Comparison of ENCODE assay signal across 13 cellular contexts in the genomic region with DNA sequence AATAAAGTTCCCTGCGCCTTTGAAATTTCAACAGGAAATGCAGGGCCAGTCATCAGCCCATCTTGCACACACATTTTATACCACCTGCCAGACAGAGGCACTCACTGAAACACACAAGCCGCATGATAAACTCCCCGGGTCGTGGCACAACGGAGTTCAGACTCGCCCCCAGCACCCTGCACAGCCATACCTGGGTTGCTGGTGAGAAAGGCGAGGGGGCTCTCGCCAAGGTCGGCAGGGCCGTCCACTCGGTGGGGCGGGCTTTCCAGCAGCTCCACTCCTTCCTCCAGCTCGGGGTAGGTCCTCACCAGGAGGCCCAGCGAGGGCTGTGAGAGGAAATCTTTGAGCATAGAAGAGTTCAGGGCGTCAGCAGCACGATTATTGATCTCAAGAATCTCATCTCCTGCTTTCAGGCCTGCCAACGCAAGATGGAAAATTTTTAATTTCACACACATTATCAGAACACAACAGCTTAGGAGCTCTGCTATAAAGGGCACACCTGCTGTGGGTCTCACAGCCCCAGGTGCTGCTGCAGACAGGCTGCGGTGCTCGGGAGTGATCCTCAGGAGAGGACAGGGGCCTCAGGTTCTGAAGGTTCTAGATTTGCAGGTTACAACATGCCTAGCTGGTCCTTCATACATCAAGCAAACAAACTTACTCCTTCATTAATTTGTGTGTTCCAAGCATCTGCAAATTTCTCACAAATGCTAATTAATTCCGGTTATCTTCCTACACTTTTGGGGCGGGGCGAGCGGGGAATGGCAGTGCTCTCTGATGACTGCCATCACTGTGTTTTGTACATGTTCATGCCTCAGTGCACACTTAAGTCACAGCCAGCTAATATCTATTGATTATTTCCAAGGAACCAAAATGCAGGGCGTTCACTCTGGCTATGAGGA.
A peak's percentile ranks its signal among the peaks of the same experiment; 100 is the strongest.
DNase-seq lines count a peak whose midpoint lies in the region; ATAC-seq lines count a peak whose summit lies in the region.
"Had no signal": no experiment of that assay in that cellular context is flagged by ENCODE, and none has a peak within 500 bp of the region (broad histone marks: within the 10 kb centered on the region; RNA-seq: fewer than 3 reads in every experiment).

No MANE protein-coding gene starts in this region.

- peak overlapping the region; percentile 61 for H3K4me3 Mint-ChIP-seq in activated CD8-positive, alpha-beta memory T cell treated with anti-CD3 and anti-CD28 coated beads, Interleukin-2, amount 10 ng/mL, durations not matched to agents 7 days and 5 days

- H3K4me1 ChIP-seq in effector memory CD4-positive, alpha-beta T cell (ENCODE audit: control insufficient read depth, insufficient read depth, low read length, poor library complexity, severe bottlenecking) = peaks cover 64% of the 10 kb centered on the region

- CTCF ChIA-PET in activated CD8-positive, alpha-beta memory T cell treated with anti-CD3 and anti-CD28 coated beads, Interleukin-2, amount 10 ng/mL, durations not matched to agents 7 days and 5 days (lab: Charles Lee) = interaction anchor here (0.6 to 6.0 kb wide), 9 partner anchors 10 to 398 kb away, joined by 3 to 44 read pairs (median 3); no protein-coding TSS in a partner anchor

- H3K27ac Mint-ChIP-seq in activated CD8-positive, alpha-beta memory T cell treated with anti-CD3 and anti-CD28 coated beads, Interleukin-2, amount 10 ng/mL, durations not matched to agents 7 days and 5 days = peak overlapping the region; percentile 79

- peaks cover 1% of the 10 kb centered on the region for H3K36me3 Mint-ChIP-seq in activated CD8-positive, alpha-beta memory T cell treated with anti-CD3 and anti-CD28 coated beads, Interleukin-2, amount 10 ng/mL, durations not matched to agents 7 days and 5 days

- peak; percentile 55 for ATAC-seq in activated CD8-positive, alpha-beta memory T cell treated with anti-CD3 and anti-CD28 coated beads, Interleukin-2, amount 10 ng/mL, durations not matched to agents 7 days and 5 days
- ATAC-seq in GM21360 (IDR thresholded peaks at IDR 0.05; ENCODE audit: unreplicated experiment) (no peak), HG02840 (IDR thresholded peaks at IDR 0.05; ENCODE audit: low FRiP score, unreplicated experiment) (no peak)
- ATAC-seq: HepG2 had no signal

- H3K27ac ChIP-seq in effector memory CD4-positive, alpha-beta T cell (ENCODE audit: insufficient read depth, low read length, poor library complexity, severe bottlenecking) = peak overlapping the region; percentile 78

- DNase-seq in T-helper 1 cell (peak in 4 of 5 donors; percentile 20 to 71 (median 44)), NCI-H82 (lab: John Stamatoyannopoulos, UW) (no peak), pons (ENCODE audit: low spot score) (no peak)
- DNase-seq in activated CD8-positive, alpha-beta memory T cell treated with anti-CD3 and anti-CD28 coated beads, Interleukin-2, amount 10 ng/mL, durations not matched to agents 7 days and 5 days = peak; percentile 49
- peak; percentile 14 to 57 (median 28) for DNase-seq in effector memory CD4-positive, alpha-beta T cell
- DNase-seq in stimulated activated CD8-positive, alpha-beta memory T cell treated with anti-CD3 and anti-CD28 coated beads, Interleukin-12 subunit alpha, Interleukin-12 subunit beta, amount 100 ng/mL, for 24 hours (ENCODE audit: extremely low read depth) = peak; percentile 17
- DNase-seq: amniotic stem cell, COR-L47, NCI-H2171, RPMI8226 had no signal

- peak overlapping the region; percentile 38 for H3K4me3 ChIP-seq in effector memory CD4-positive, alpha-beta T cell (ENCODE audit: insufficient read depth, low read depth, low read length, poor library complexity, severe bottlenecking)

- H3K36me3 ChIP-seq in effector memory CD4-positive, alpha-beta T cell (ENCODE audit: control insufficient read depth, insufficient read depth, low read length) = no peaks in the 10 kb centered on the region

- H3K4me1 Mint-ChIP-seq in activated CD8-positive, alpha-beta memory T cell treated with anti-CD3 and anti-CD28 coated beads, Interleukin-2, amount 10 ng/mL, durations not matched to agents 7 days and 5 days = peaks cover 56% of the 10 kb centered on the region

- H3K27me3 Mint-ChIP-seq in activated CD8-positive, alpha-beta memory T cell treated with anti-CD3 and anti-CD28 coated beads, Interleukin-2, amount 10 ng/mL, durations not matched to agents 7 days and 5 days = peaks cover 11% of the 10 kb centered on the region

- no peaks in the 10 kb centered on the region for H3K9me3 ChIP-seq in effector memory CD4-positive, alpha-beta T cell (ENCODE audit: control insufficient read depth, low read length)

- H3K27me3 ChIP-seq in effector memory CD4-positive, alpha-beta T cell (replicated peaks; ENCODE audit: control insufficient read depth, insufficient read depth, low read length, poor library complexity, severe bottlenecking) = no peaks in the 10 kb centered on the region

- H3K9me3 Mint-ChIP-seq in activated CD8-positive, alpha-beta memory T cell treated with anti-CD3 and anti-CD28 coated beads, Interleukin-2, amount 10 ng/mL, durations not matched to agents 7 days and 5 days (ENCODE audit: low read depth) = no peaks in the 10 kb centered on the region

Comparison
In these comparisons a context has a peak if more than half of its experiments do, and no peak if none do; other contexts are left out.
1. DNase-seq: peak in T-helper 1 cell (4 of 5), activated CD8-positive, alpha-beta memory T cell treated with anti-CD3 and anti-CD28 coated beads, Interleukin-2, amount 10 ng/mL, durations not matched to agents 7 days and 5 days (single experiment), effector memory CD4-positive, alpha-beta T cell (3 of 3) and stimulated activated CD8-positive, alpha-beta memory T cell treated with anti-CD3 and anti-CD28 coated beads, Interleukin-12 subunit alpha, Interleukin-12 subunit beta, amount 100 ng/mL, for 24 hours (single experiment); none in NCI-H82 (single experiment) and pons (single experiment).